ENCODE assay signal across 8 cellular contexts in genomic region chr18:3450358-3451107, GRCh38. TPM values are rescaled to one million over a fixed set of nuclear protein-coding genes. Genes with fewer than 3 reads are reported as not detected.
DNase-seq lines count a peak whose midpoint lies in the region; ATAC-seq and TF ChIP-seq lines count a peak whose summit lies in the region.

No MANE protein-coding gene starts in this region.

- peak in 1 of 4 donors; percentile 27 for TF ChIP-seq EP300 in sigmoid colon (IDR thresholded peaks at IDR 0.05)

- H3K4me1 ChIP-seq in sigmoid colon: peaks cover 0 to 35% (median 31%) of the 10 kb centered on the region in 4 donors

- peaks cover 1% of the 10 kb centered on the region for H3K36me3 Mint-ChIP-seq in T-helper 1 cell treated with Interleukin-12 subunit alpha and Interleukin-12 subunit beta and Interleukin-4 antibody, amounts not matched to agents 30 μg/mL and 1 μg/mL, for 36 hours (ENCODE audit: low read depth)

- peaks cover 44% of the 10 kb centered on the region for H3K4me1 Mint-ChIP-seq in T-helper 1 cell treated with Interleukin-12 subunit alpha and Interleukin-12 subunit beta and Interleukin-4 antibody, amounts not matched to agents 30 μg/mL and 1 μg/mL, for 36 hours (ENCODE audit: low read depth)

- 0% methylated on average over 69 of the region's 69 CpGs for WGBS in sigmoid colon, 2 donors

- peak overlapping the region; percentile 67 to 82 (median 78) for H3K4me3 ChIP-seq in sigmoid colon

- H3K27ac Mint-ChIP-seq in T-helper 1 cell treated with Interleukin-12 subunit alpha and Interleukin-12 subunit beta and Interleukin-4 antibody, amounts not matched to agents 30 μg/mL and 1 μg/mL, for 36 hours: peak overlapping the region; percentile 95

- ATAC-seq in HG02571 (IDR thresholded peaks at IDR 0.05; ENCODE audit: unreplicated experiment): no peak

- peak overlapping the region; percentile 97 to 100 (median 99) for H3K27ac ChIP-seq in sigmoid colon

- no peaks in the 10 kb centered on the region for H3K9me3 ChIP-seq in sigmoid colon

- H3K27me3 Mint-ChIP-seq in T-helper 1 cell treated with Interleukin-12 subunit alpha and Interleukin-12 subunit beta and Interleukin-4 antibody, amounts not matched to agents 30 μg/mL and 1 μg/mL, for 36 hours (ENCODE audit: low read depth): no peaks in the 10 kb centered on the region

- peak in 1 of 2 donors; percentile 9 for TF ChIP-seq POLR2A in sigmoid colon (IDR thresholded peaks at IDR 0.05)

- H3K36me3 ChIP-seq in sigmoid colon: no peaks in the 10 kb centered on the region

- H3K9me3 Mint-ChIP-seq in T-helper 1 cell treated with Interleukin-12 subunit alpha and Interleukin-12 subunit beta and Interleukin-4 antibody, amounts not matched to agents 30 μg/mL and 1 μg/mL, for 36 hours: no peaks in the 10 kb centered on the region

- peak overlapping the region; percentile 90 for H3K4me3 Mint-ChIP-seq in T-helper 1 cell treated with Interleukin-12 subunit alpha and Interleukin-12 subunit beta and Interleukin-4 antibody, amounts not matched to agents 30 μg/mL and 1 μg/mL, for 36 hours

- DNase-seq in SHP77 (lab: John Stamatoyannopoulos, UW) (peak; percentile 16 to 24), SHP77 treated with DMSO at 0.1 percent for 48 hours (lab: John Stamatoyannopoulos, UW) (no peak), anterior cingulate cortex (lab: John Stamatoyannopoulos, UW) (peak in 51 of 58 donors; percentile 6 to 81 (median 58)), hippocampal formation (lab: John Stamatoyannopoulos, UW) (peak; percentile 67 to 74), sigmoid colon (peak; percentile 92), amniotic stem cell (lab: John Stamatoyannopoulos, UW) (no peak)

- no peaks in the 10 kb centered on the region for H3K27me3 ChIP-seq in sigmoid colon

- TF ChIP-seq CTCF in sigmoid colon (IDR thresholded peaks at IDR 0.05): no peak

- intact Hi-C loops in sigmoid colon (cut with DNase I): loop anchor here (2.0 to 10.0 kb wide), 5 partner anchors 106 to 793 kb away; partner anchors contain the start of genes MYL12B and SMCHD1

RNA-seq across cellular contexts. Expression of gene TGIF1, which starts 0.6 kb away (rescaled TPM):
- total RNA-seq in sigmoid colon: 10 to 100 TPM; 32.1 to 80.6 (median 50.6) TPM
- polyA plus RNA-seq in sigmoid colon: 10 to 100 TPM; 34.7 to 72.1 (median 40.9) TPM

Comparison
In these comparisons a context has a peak if more than half of its experiments do, and no peak if none do; other contexts are left out.
1. DNase-seq: peak in SHP77 (2 of 2), anterior cingulate cortex (51 of 58), hippocampal formation (2 of 2) and sigmoid colon (single experiment); none in SHP77 treated with DMSO at 0.1 percent for 48 hours (single experiment) and amniotic stem cell (single experiment).